19 cellular contexts compared by ENCODE assay signal in the genomic region with DNA sequence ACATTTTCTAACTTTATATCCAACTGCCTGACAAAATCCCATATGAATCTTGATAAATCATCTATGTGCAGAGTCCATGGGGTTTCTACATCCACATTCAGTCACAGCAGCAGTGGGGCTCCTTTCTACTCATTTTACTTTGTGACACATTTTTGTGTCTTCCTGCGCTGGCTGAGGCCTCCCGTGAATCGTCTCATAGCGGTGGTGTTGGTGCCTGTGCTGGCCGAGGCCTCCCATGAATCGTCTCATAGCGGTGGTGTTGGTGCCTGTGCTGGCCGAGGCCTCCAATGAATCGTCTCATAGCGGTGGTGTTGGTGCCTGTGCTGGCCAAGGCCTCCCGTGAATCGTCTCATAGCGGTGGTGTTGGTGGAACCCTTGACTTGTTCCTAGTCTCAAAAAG. TPM values are rescaled to one million over a fixed set of nuclear protein-coding genes. Genes with fewer than 3 reads are reported as not detected.
DNase-seq lines count a peak whose midpoint lies in the region; ATAC-seq and TF ChIP-seq lines count a peak whose summit lies in the region.
"Had no signal": no experiment of that assay in that cellular context is flagged by ENCODE, and none has a peak within 500 bp of the region (broad histone marks: within the 10 kb centered on the region; RNA-seq: fewer than 3 reads in every experiment).

No MANE protein-coding gene starts in this region.

- H3K79me2 ChIP-seq in osteoblast (ENCODE audit: insufficient read depth, low read length) = peaks cover 9% of the 10 kb centered on the region

- no peak overlapping the region for H2AFZ ChIP-seq in osteoblast (ENCODE audit: low read length)
- H2AFZ ChIP-seq: PC-9 had no signal

- WGBS in testis, 2 donors = 77 to 88% methylated on average over 13 of the region's 13 CpGs

- H3K9me3 ChIP-seq in osteoblast (ENCODE audit: low read depth, low read length) (no peaks in the 10 kb centered on the region), testis (no peaks in the 10 kb centered on the region)

- H3K27ac Mint-ChIP-seq in activated CD4-positive, alpha-beta T cell treated with anti-CD3 and anti-CD28 coated beads, Interleukin-2, amount 10 ng/mL, durations not matched to agents 7 days and 5 days = no peak overlapping the region
- H3K27ac Mint-ChIP-seq in activated CD8-positive, alpha-beta memory T cell treated with anti-CD3 and anti-CD28 coated beads, Interleukin-2, amount 10 ng/mL, durations not matched to agents 7 days and 5 days = no peak overlapping the region
- H3K27ac Mint-ChIP-seq: CD8-positive, alpha-beta memory T cell; IgD-negative memory B cell had no signal

- TF ChIP-seq POLR2A in testis (IDR thresholded peaks at IDR 0.05) = no peak

- no peak for ATAC-seq in activated CD8-positive, alpha-beta memory T cell treated with anti-CD3 and anti-CD28 coated beads, Interleukin-2, amount 10 ng/mL, durations not matched to agents 7 days and 5 days
- ATAC-seq in GM18873 (IDR thresholded peaks at IDR 0.05; ENCODE audit: low FRiP score, unreplicated experiment) = no peak

- peak; percentile 3 for DNase-seq in activated CD4-positive, alpha-beta T cell treated with anti-CD3 and anti-CD28 coated beads, Interleukin-2, amount 10 ng/mL, durations not matched to agents 7 days and 5 days
- no peak for DNase-seq in activated CD4-positive, alpha-beta T cell treated with anti-CD3 and anti-CD28 coated beads for 48 hours
- DNase-seq in activated CD8-positive, alpha-beta memory T cell treated with anti-CD3 and anti-CD28 coated beads, Interleukin-2, amount 10 ng/mL, durations not matched to agents 7 days and 5 days = peak; percentile 32
- peak; percentile 13 for DNase-seq in osteoblast (ENCODE audit: insufficient read length, low spot score, missing footprints)
- DNase-seq in testis = peak; percentile 14
- DNase-seq in stimulated activated CD4-positive, alpha-beta T cell treated with anti-CD3 and anti-CD28 coated beads, Interleukin-15, amount 100 ng/mL, for 24 hours = no peak
- DNase-seq in COLO829 (ENCODE audit: low spot score) = no peak
- DNase-seq: CD8-positive, alpha-beta memory T cell; DMS 273 treated with DMSO at 0.1 percent for 48 hours; HCEC 1CT; NCI-H1930; NCI-H2171; NCI-H446 treated with DMSO at 0.1 percent for 48 hours; NCI-H748 treated with DMSO at 0.1 percent for 48 hours; PC-9 had no signal

- H3K27me3 Mint-ChIP-seq in activated CD4-positive, alpha-beta T cell treated with anti-CD3 and anti-CD28 coated beads, Interleukin-2, amount 10 ng/mL, durations not matched to agents 7 days and 5 days = no peaks in the 10 kb centered on the region
- peaks cover 3% of the 10 kb centered on the region for H3K27me3 Mint-ChIP-seq in activated CD8-positive, alpha-beta memory T cell treated with anti-CD3 and anti-CD28 coated beads, Interleukin-2, amount 10 ng/mL, durations not matched to agents 7 days and 5 days

- H3K27me3 ChIP-seq in osteoblast (ENCODE audit: insufficient read depth, low read length) = no peaks in the 10 kb centered on the region
- H3K27me3 ChIP-seq in testis = no peaks in the 10 kb centered on the region
- H3K27me3 ChIP-seq: BLaER1 had no signal

- no peaks in the 10 kb centered on the region for H3K36me3 Mint-ChIP-seq in activated CD4-positive, alpha-beta T cell treated with anti-CD3 and anti-CD28 coated beads, Interleukin-2, amount 10 ng/mL, durations not matched to agents 7 days and 5 days (ENCODE audit: low read depth)
- no peaks in the 10 kb centered on the region for H3K36me3 Mint-ChIP-seq in activated CD8-positive, alpha-beta memory T cell treated with anti-CD3 and anti-CD28 coated beads, Interleukin-2, amount 10 ng/mL, durations not matched to agents 7 days and 5 days
- H3K36me3 Mint-ChIP-seq: CD8-positive, alpha-beta memory T cell; IgD-negative memory B cell had no signal

- TF ChIP-seq CTCF in osteoblast (IDR thresholded peaks at IDR 0.05; ENCODE audit: extremely low read depth, low read depth, low read length) = no peak
- no peak for TF ChIP-seq CTCF in testis (IDR thresholded peaks at IDR 0.05)

- no peaks in the 10 kb centered on the region for H3K9me3 Mint-ChIP-seq in activated CD4-positive, alpha-beta T cell treated with anti-CD3 and anti-CD28 coated beads, Interleukin-2, amount 10 ng/mL, durations not matched to agents 7 days and 5 days
- H3K9me3 Mint-ChIP-seq in activated CD8-positive, alpha-beta memory T cell treated with anti-CD3 and anti-CD28 coated beads, Interleukin-2, amount 10 ng/mL, durations not matched to agents 7 days and 5 days (ENCODE audit: low read depth) = no peaks in the 10 kb centered on the region
- H3K9me3 Mint-ChIP-seq: CD8-positive, alpha-beta memory T cell had no signal

- peaks cover 2% of the 10 kb centered on the region for H3K4me1 ChIP-seq in osteoblast (ENCODE audit: insufficient read depth, low read length)
- peaks cover 5% of the 10 kb centered on the region for H3K4me1 ChIP-seq in testis

- CTCF ChIA-PET in activated CD4-positive, alpha-beta T cell treated with anti-CD3 and anti-CD28 coated beads, Interleukin-2, amount 10 ng/mL, durations not matched to agents 7 days and 5 days (lab: Charles Lee) = no interaction called here
- CTCF ChIA-PET in activated CD8-positive, alpha-beta memory T cell treated with anti-CD3 and anti-CD28 coated beads, Interleukin-2, amount 10 ng/mL, durations not matched to agents 7 days and 5 days (lab: Charles Lee) = no interaction called here

- peaks cover 3% of the 10 kb centered on the region for H3K4me1 Mint-ChIP-seq in activated CD4-positive, alpha-beta T cell treated with anti-CD3 and anti-CD28 coated beads, Interleukin-2, amount 10 ng/mL, durations not matched to agents 7 days and 5 days
- H3K4me1 Mint-ChIP-seq in activated CD8-positive, alpha-beta memory T cell treated with anti-CD3 and anti-CD28 coated beads, Interleukin-2, amount 10 ng/mL, durations not matched to agents 7 days and 5 days = no peaks in the 10 kb centered on the region
- H3K4me1 Mint-ChIP-seq: IgD-negative memory B cell had no signal

- H3K4me3 Mint-ChIP-seq in activated CD4-positive, alpha-beta T cell treated with anti-CD3 and anti-CD28 coated beads, Interleukin-2, amount 10 ng/mL, durations not matched to agents 7 days and 5 days = no peak overlapping the region
- no peak overlapping the region for H3K4me3 Mint-ChIP-seq in activated CD8-positive, alpha-beta memory T cell treated with anti-CD3 and anti-CD28 coated beads, Interleukin-2, amount 10 ng/mL, durations not matched to agents 7 days and 5 days
- H3K4me3 Mint-ChIP-seq: CD8-positive, alpha-beta memory T cell; IgD-negative memory B cell had no signal

- H4K20me1 ChIP-seq in osteoblast (ENCODE audit: insufficient read depth, low read length) = peaks cover 44% of the 10 kb centered on the region
- H4K20me1 ChIP-seq: BLaER1 had no signal

- POLR2A ChIA-PET in activated CD4-positive, alpha-beta T cell treated with anti-CD3 and anti-CD28 coated beads, Interleukin-2, amount 10 ng/mL, durations not matched to agents 7 days and 5 days (lab: Charles Lee) = no interaction called here

- peaks cover 2% of the 10 kb centered on the region for H3K36me3 ChIP-seq in osteoblast (ENCODE audit: insufficient read depth, low read length)
- no peaks in the 10 kb centered on the region for H3K36me3 ChIP-seq in testis (ENCODE audit: low read depth, missing control alignments)
- H3K36me3 ChIP-seq: BLaER1 had no signal

- H3K4me2 ChIP-seq in osteoblast (ENCODE audit: insufficient read depth, low read length) = no peak overlapping the region
- H3K4me2 ChIP-seq: BLaER1, PC-9 had no signal

- H3K27ac ChIP-seq in osteoblast (ENCODE audit: low read depth, low read length) = no peak overlapping the region
- H3K27ac ChIP-seq in testis = no peak overlapping the region
- H3K27ac ChIP-seq: 22Rv1, BLaER1, PC-9 had no signal

- H3K4me3 ChIP-seq in osteoblast (ENCODE audit: insufficient read depth, low read length) (no peak overlapping the region), testis (no peak overlapping the region)
- H3K4me3 ChIP-seq: BLaER1, PC-9 had no signal

- intact Hi-C loops in testis (cut with DNase I; ENCODE audit: low total_unique reads) = no loop called here

RNA-seq across cellular contexts. Expression of a gene that starts 17.0 kb away (rescaled TPM):
- total RNA-seq in activated CD4-positive, alpha-beta T cell treated with anti-CD3 and anti-CD28 coated beads, Interleukin-2, amount 10 ng/mL, durations not matched to agents 7 days and 5 days = 1 to 10 TPM; 6.1 to 8.6 TPM
- total RNA-seq in activated CD8-positive, alpha-beta memory T cell treated with anti-CD3 and anti-CD28 coated beads, Interleukin-2, amount 10 ng/mL, durations not matched to agents 7 days and 5 days = 1 to 10 TPM; 3.6 to 4.6 TPM
- 94.8 and 127 TPM in 2 replicates for total RNA-seq in osteoblast
- 100 to 1,000 TPM in 1 of 2 donors, 10 to 100 TPM in 1; 82.7 to 107 TPM for total RNA-seq in testis
- polyA plus RNA-seq in testis (ENCODE audit: insufficient read depth, low read depth, low replicate concordance) = 15.8 TPM

Comparison
In these comparisons a context has a peak if more than half of its experiments do, and no peak if none do; other contexts are left out.
1. DNase-seq: peak in activated CD4-positive, alpha-beta T cell treated with anti-CD3 and anti-CD28 coated beads, Interleukin-2, amount 10 ng/mL, durations not matched to agents 7 days and 5 days (single experiment), activated CD8-positive, alpha-beta memory T cell treated with anti-CD3 and anti-CD28 coated beads, Interleukin-2, amount 10 ng/mL, durations not matched to agents 7 days and 5 days (single experiment), osteoblast (single experiment) and testis (single experiment); none in activated CD4-positive, alpha-beta T cell treated with anti-CD3 and anti-CD28 coated beads for 48 hours (single experiment), stimulated activated CD4-positive, alpha-beta T cell treated with anti-CD3 and anti-CD28 coated beads, Interleukin-15, amount 100 ng/mL, for 24 hours (single experiment) and COLO829 (single experiment).